Comparison of ENCODE assay signal across 10 cellular contexts in genomic region chr9:121372563-121373400, GRCh38. TPM values are rescaled to one million over a fixed set of nuclear protein-coding genes. Genes with fewer than 3 reads are reported as not detected.
DNase-seq lines count a peak whose midpoint lies in the region; ATAC-seq, FAIRE-seq and TF ChIP-seq lines count a peak whose summit lies in the region.
"Had no signal": no experiment of that assay in that cellular context is flagged by ENCODE, and none has a peak within 500 bp of the region (broad histone marks: within the 10 kb centered on the region; RNA-seq: fewer than 3 reads in every experiment).

No MANE protein-coding gene starts in this region.

- DNase-seq in A673 (ENCODE audit: low spot score) (no peak), HuH-7 (ENCODE audit: low spot score) (peak; percentile 44), bronchial epithelial cell (ENCODE audit: low read depth) (peak; percentile 98), endodermal cell (no peak), C1 segment of cervical spinal cord (lab: John Stamatoyannopoulos, UW) (no peak)
- DNase-seq: dermis blood vessel endothelial cell had no signal

- H3K27me3 ChIP-seq in A673 (replicated peaks; ENCODE audit: insufficient read depth, low read depth, low read length, poor library complexity) = no peaks in the 10 kb centered on the region
- H3K27me3 ChIP-seq in bronchial epithelial cell (ENCODE audit: control insufficient read depth, insufficient read depth, low read length) = no peaks in the 10 kb centered on the region
- no peaks in the 10 kb centered on the region for H3K27me3 ChIP-seq in muscle layer of colon (ENCODE audit: control insufficient read depth in 1 of 2, insufficient read depth in 2 of 2, low read length in 2 of 2)
- H3K27me3 ChIP-seq in endodermal cell (ENCODE audit: control insufficient read depth, insufficient read depth, low read length, poor library complexity, severe bottlenecking) = peaks cover 13% of the 10 kb centered on the region

- WGBS in endodermal cell (ENCODE audit: insufficient coverage in 1 of 2, insufficient read length in 1 of 2), 2 experiments = 88 to 90% methylated on average over 5 to 6 of the region's 6 CpGs

- H3K4me3 Mint-ChIP-seq in endodermal cell = no peak overlapping the region

- H3K4me1 ChIP-seq in A673 (ENCODE audit: insufficient read depth, low read length, poor library complexity, severe bottlenecking) = peaks cover 28% of the 10 kb centered on the region
- H3K4me1 ChIP-seq in muscle layer of colon (ENCODE audit: insufficient read depth, low read length) = peaks cover 48% of the 10 kb centered on the region
- H3K4me1 ChIP-seq in endodermal cell (ENCODE audit: control insufficient read depth, insufficient read depth, low read length) = peaks cover 12% of the 10 kb centered on the region

- H3K4me3 ChIP-seq in A673 (ENCODE audit: low read depth, low read length, poor library complexity, severe bottlenecking) (no peak overlapping the region), bronchial epithelial cell (ENCODE audit: low read depth, low read length) (no peak overlapping the region), muscle layer of colon (ENCODE audit: low read depth in 1 of 2, low read length in 2 of 2) (no peak overlapping the region), endodermal cell (ENCODE audit: low read length) (no peak overlapping the region)

- H3K9me3 Mint-ChIP-seq in endodermal cell = peaks cover 9% of the 10 kb centered on the region

- TF ChIP-seq CTCF in A673 (conservative IDR thresholded peaks at IDR 0.05; ENCODE audit: low read depth, low read length) (no peak), bronchial epithelial cell (IDR thresholded peaks at IDR 0.05; ENCODE audit: insufficient read depth, low read length, severe bottlenecking) (no peak), endodermal cell (conservative IDR thresholded peaks at IDR 0.05) (no peak)

- peaks cover 1% of the 10 kb centered on the region for H3K36me3 Mint-ChIP-seq in endodermal cell (ENCODE audit: low read depth)

- CTCF ChIA-PET in A673 (lab: Charles Lee) = no interaction called here

- no peak for ATAC-seq in HG03439 (IDR thresholded peaks at IDR 0.05; ENCODE audit: unreplicated experiment)
- no peak for ATAC-seq in GM21619 (IDR thresholded peaks at IDR 0.05; ENCODE audit: unreplicated experiment)

- H3K9ac ChIP-seq in muscle layer of colon (ENCODE audit: low read length) (no peak overlapping the region), endodermal cell (ENCODE audit: extremely low read depth, low read length, poor library complexity, severe bottlenecking) (no peak overlapping the region)
- H3K9ac ChIP-seq: KMS-11 had no signal

- peak; percentile 84 for FAIRE-seq in bronchial epithelial cell (lab: Jason Lieb, UNC)

- no peaks in the 10 kb centered on the region for H3K36me3 ChIP-seq in A673 (ENCODE audit: insufficient read depth, low read length, poor library complexity, severe bottlenecking)
- H3K36me3 ChIP-seq in bronchial epithelial cell (ENCODE audit: control insufficient read depth, insufficient read depth, low read length) = peaks cover 1% of the 10 kb centered on the region
- no peaks in the 10 kb centered on the region for H3K36me3 ChIP-seq in muscle layer of colon (ENCODE audit: insufficient read depth, low read length)
- no peaks in the 10 kb centered on the region for H3K36me3 ChIP-seq in endodermal cell (ENCODE audit: control insufficient read depth, insufficient read depth, low read length)

- H3K27me3 Mint-ChIP-seq in endodermal cell (ENCODE audit: insufficient read depth) = peaks cover 16% of the 10 kb centered on the region

- H3K4me1 Mint-ChIP-seq in endodermal cell = peaks cover 26% of the 10 kb centered on the region

- H3K9me3 ChIP-seq in A673 (ENCODE audit: low read depth, low read length, poor library complexity, severe bottlenecking) (no peaks in the 10 kb centered on the region), muscle layer of colon (ENCODE audit: low read length) (no peaks in the 10 kb centered on the region), endodermal cell (ENCODE audit: control insufficient read depth, low read length) (peaks cover under 1% of the 10 kb centered on the region)

- peak overlapping the region; percentile 29 for H3K27ac ChIP-seq in A673 (ENCODE audit: low read depth, low read length, poor library complexity, severe bottlenecking)
- peak overlapping the region; percentile 97 for H3K27ac ChIP-seq in muscle layer of colon (ENCODE audit: low read depth, low read length)
- no peak overlapping the region for H3K27ac ChIP-seq in endodermal cell (ENCODE audit: low read depth, low read length)
- H3K27ac ChIP-seq: KMS-11 had no signal

- intact Hi-C loops in A673 (cut with micrococcal nuclease; ENCODE audit: unreplicated experiment) = no loop called here

- H3K27ac Mint-ChIP-seq in endodermal cell = no peak overlapping the region

- POLR2A ChIA-PET in A673 (lab: Charles Lee; ENCODE audit: low non-redundant PET) = no interaction called here

- BruUV-seq in A673 (replicated peaks; lab: Mats Ljungman, UMichigan) = no TSS peak

RNA-seq across cellular contexts. Expression of gene STOM, which starts 2.7 kb away (rescaled TPM):
- total RNA-seq in A673 (2021) (63.4 and 72.4 TPM in 2 replicates), bronchial epithelial cell (215 and 356 TPM in 2 replicates), endodermal cell (10 to 100 TPM; 26.6 to 35.6 TPM)
- polyA plus RNA-seq in endodermal cell (2013, experiment 1 of 2) = 13.8 TPM
- polyA plus RNA-seq in endodermal cell (2013, experiment 2 of 2) = 13.0 TPM

Comparison
In these comparisons a context has a peak if more than half of its experiments do, and no peak if none do; other contexts are left out.
1. DNase-seq: peak in HuH-7 (single experiment) and bronchial epithelial cell (single experiment); none in A673 (single experiment), endodermal cell (single experiment) and C1 segment of cervical spinal cord (0 of 14).